Comparison of ENCODE assay signal across 8 cellular contexts in the genomic region with DNA sequence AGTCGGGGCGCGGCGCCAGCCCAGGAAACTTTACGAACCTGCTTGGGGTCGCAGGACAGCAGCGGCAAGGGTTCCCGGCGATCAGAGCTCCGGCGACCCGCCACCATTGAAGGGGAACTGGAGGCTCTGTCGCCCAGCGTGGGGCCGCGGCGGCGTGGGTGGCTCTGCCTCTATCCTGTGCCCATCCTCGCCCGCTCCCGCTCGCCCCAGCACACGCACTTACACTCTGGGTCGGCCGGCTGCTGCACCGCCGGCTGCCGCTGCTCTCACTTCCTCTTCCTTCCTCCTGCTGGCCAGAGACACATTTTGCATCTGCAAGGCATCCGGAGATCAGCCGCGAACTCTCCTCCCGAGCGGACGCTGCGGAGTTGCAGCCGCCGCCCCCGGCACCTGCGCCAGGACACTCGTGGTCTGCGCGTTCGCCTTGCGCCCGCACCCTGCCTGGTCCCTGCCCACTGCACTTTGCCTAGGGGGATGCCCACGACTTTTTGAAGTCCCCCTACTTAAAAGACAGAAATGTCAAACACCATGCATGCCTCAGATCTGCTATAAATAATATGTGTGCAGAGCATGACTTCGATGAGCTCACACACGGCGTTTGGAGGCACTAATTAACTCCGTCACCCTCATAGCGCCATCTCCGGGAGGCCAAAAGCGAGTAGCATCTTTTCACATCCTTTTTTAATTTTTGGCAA. TPM values are rescaled to one million over a fixed set of nuclear protein-coding genes. Genes with fewer than 3 reads are reported as not detected.
DNase-seq lines count a peak whose midpoint lies in the region; ATAC-seq and TF ChIP-seq lines count a peak whose summit lies in the region.

A gene with protein sequence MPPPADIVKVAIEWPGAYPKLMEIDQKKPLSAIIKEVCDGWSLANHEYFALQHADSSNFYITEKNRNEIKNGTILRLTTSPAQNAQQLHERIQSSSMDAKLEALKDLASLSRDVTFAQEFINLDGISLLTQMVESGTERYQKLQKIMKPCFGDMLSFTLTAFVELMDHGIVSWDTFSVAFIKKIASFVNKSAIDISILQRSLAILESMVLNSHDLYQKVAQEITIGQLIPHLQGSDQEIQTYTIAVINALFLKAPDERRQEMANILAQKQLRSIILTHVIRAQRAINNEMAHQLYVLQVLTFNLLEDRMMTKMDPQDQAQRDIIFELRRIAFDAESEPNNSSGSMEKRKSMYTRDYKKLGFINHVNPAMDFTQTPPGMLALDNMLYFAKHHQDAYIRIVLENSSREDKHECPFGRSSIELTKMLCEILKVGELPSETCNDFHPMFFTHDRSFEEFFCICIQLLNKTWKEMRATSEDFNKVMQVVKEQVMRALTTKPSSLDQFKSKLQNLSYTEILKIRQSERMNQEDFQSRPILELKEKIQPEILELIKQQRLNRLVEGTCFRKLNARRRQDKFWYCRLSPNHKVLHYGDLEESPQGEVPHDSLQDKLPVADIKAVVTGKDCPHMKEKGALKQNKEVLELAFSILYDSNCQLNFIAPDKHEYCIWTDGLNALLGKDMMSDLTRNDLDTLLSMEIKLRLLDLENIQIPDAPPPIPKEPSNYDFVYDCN (minus strand): TSS at position 228 of the 695 bp plus-strand sequence. CDS start 106,174 bp downstream, outside the sequence.

- TF ChIP-seq POLR2A in tibial nerve (IDR thresholded peaks at IDR 0.05): peak; percentile 44 to 67

- H3K27ac ChIP-seq in HUES64 (ENCODE audit: low read depth, low read length): peak within 1 kb of the TSS; percentile 47; the same call in 1 of the 2 replicates
- H3K27ac ChIP-seq in parathyroid adenoma: peak within 1 kb of the TSS; percentile 81
- H3K27ac ChIP-seq in tibial nerve: peak within 1 kb of the TSS; percentile 90 to 99 (median 96)

- H2AFZ ChIP-seq in parathyroid adenoma: peak within 1 kb of the TSS; percentile 100

- peak within 1 kb of the TSS; percentile 80 for H3K4me2 ChIP-seq in parathyroid adenoma (ENCODE audit: low read length)

- ATAC-seq in GM21360 (IDR thresholded peaks at IDR 0.05; ENCODE audit: unreplicated experiment) (peak; percentile 93), SK-N-SH treated with all-trans-retinoic acid at 6 μM for 48 hours (peak; percentile 86)
- ATAC-seq in activated naive CD4-positive, alpha-beta T cell treated with anti-CD3 and anti-CD28 coated beads, Interleukin-2, amount 50 U/mL, for 72 hours: peak; percentile 77 to 86

- TF ChIP-seq CTCF in parathyroid adenoma (IDR thresholded peaks at IDR 0.05) (peak; percentile 49), tibial nerve (IDR thresholded peaks at IDR 0.05) (peak; percentile 28 to 91 (median 43))

- under 1% methylated on average over 53 of the region's 53 CpGs for WGBS in HUES64
- WGBS in tibial nerve, 2 donors: 0% methylated on average over 42 to 52 of the region's 53 CpGs

- H3K4me1 ChIP-seq in HUES64 (ENCODE audit: insufficient read depth, low read length) (peaks cover 20% of the 10 kb centered on the region), parathyroid adenoma (peaks cover 8% of the 10 kb centered on the region), tibial nerve (peaks cover 0 to 43% (median 11%) of the 10 kb centered on the region in 4 donors)

- intact Hi-C loops in cardiac septum (cut with DNase I): loop anchor here (2.0 to 5.0 kb wide), 4 partner anchors 41 to 231 kb away; no protein-coding TSS in a partner anchor

- TF ChIP-seq EP300 in tibial nerve (IDR thresholded peaks at IDR 0.05): peak in 1 of 2 donors; percentile 91

- H3K9me3 Mint-ChIP-seq in activated naive CD4-positive, alpha-beta T cell treated with anti-CD3 and anti-CD28 coated beads, Interleukin-2, amount 50 U/mL, for 72 hours: peaks cover 0 to 5% of the 10 kb centered on the region in 2 donors

- DNase-seq in COR-L47 (lab: John Stamatoyannopoulos, UW): peak; percentile 46
- peak; percentile 76 to 79 for DNase-seq in activated naive CD4-positive, alpha-beta T cell treated with anti-CD3 and anti-CD28 coated beads, Interleukin-2, amount 50 U/mL, for 72 hours (ENCODE audit: low spot score in 2 of 2)
- peak; percentile 92 for DNase-seq in cardiac septum (ENCODE audit: low spot score)
- DNase-seq in tibial nerve (ENCODE audit: low spot score in 2 of 2): peak; percentile 58 to 59

- no peaks in the 10 kb centered on the region for H3K79me2 ChIP-seq in parathyroid adenoma

- peaks cover 27% of the 10 kb centered on the region for H3K27me3 ChIP-seq in HUES64 (ENCODE audit: insufficient read depth, low read length)
- H3K27me3 ChIP-seq in parathyroid adenoma (ENCODE audit: control insufficient read depth, insufficient read depth, low read length): no peaks in the 10 kb centered on the region
- H3K27me3 ChIP-seq in tibial nerve: no peaks in the 10 kb centered on the region

- H3K36me3 ChIP-seq in HUES64 (ENCODE audit: insufficient read depth, low read length) (no peaks in the 10 kb centered on the region), parathyroid adenoma (ENCODE audit: control insufficient read depth, insufficient read depth, low read length) (no peaks in the 10 kb centered on the region), tibial nerve (no peaks in the 10 kb centered on the region)

- peak within 1 kb of the TSS; percentile 97 for H3K27ac Mint-ChIP-seq in activated naive CD4-positive, alpha-beta T cell treated with anti-CD3 and anti-CD28 coated beads, Interleukin-2, amount 50 U/mL, for 72 hours

- H3K9me3 ChIP-seq in HUES64 (ENCODE audit: insufficient read depth, low read depth, low read length) (no peaks in the 10 kb centered on the region), parathyroid adenoma (ENCODE audit: control insufficient read depth, low read length) (no peaks in the 10 kb centered on the region), tibial nerve (peaks cover 0 to 4% (median 0%) of the 10 kb centered on the region in 4 donors)

- H3K9ac ChIP-seq in HUES64 (ENCODE audit: low read depth, low read length) (peak within 1 kb of the TSS; percentile 62), parathyroid adenoma (peak within 1 kb of the TSS; percentile 55)

- H3K4me3 ChIP-seq in HUES64 (ENCODE audit: low read length): peak within 1 kb of the TSS; percentile 73
- H3K4me3 ChIP-seq in parathyroid adenoma (ENCODE audit: low read depth, low read length): peak within 1 kb of the TSS; percentile 59
- H3K4me3 ChIP-seq in tibial nerve: peak within 1 kb of the TSS; percentile 80 to 97 (median 85)

- peaks cover 12 to 44% of the 10 kb centered on the region in 2 donors for H3K36me3 Mint-ChIP-seq in activated naive CD4-positive, alpha-beta T cell treated with anti-CD3 and anti-CD28 coated beads, Interleukin-2, amount 50 U/mL, for 72 hours

TF ChIP-seq in SK-N-SH treated with all-trans-retinoic acid at 6 μM for 48 hours, 23 proteins besides CTCF, POLR2A, EP300 and RAD21:
- no peak for TF ChIP-seq RARB (CRISPR knock-in tag; IDR thresholded peaks at IDR 0.05)
- peak; percentile 54; the same call in 1 of the 2 replicates for TF ChIP-seq SNAI2 (CRISPR knock-in tag; IDR thresholded peaks at IDR 0.05)
- TF ChIP-seq TCF4 (CRISPR knock-in tag; IDR thresholded peaks at IDR 0.05; ENCODE audit: borderline replicate concordance): 0 out of 2 replicates have a peak, but pooled peaks have one; percentile 28
- no peak for TF ChIP-seq ZFP3 (CRISPR knock-in tag; IDR thresholded peaks at IDR 0.05)
- TF ChIP-seq ZNF8 (CRISPR knock-in tag; IDR thresholded peaks at IDR 0.05): no peak
- TF ChIP-seq, protein P1, sequence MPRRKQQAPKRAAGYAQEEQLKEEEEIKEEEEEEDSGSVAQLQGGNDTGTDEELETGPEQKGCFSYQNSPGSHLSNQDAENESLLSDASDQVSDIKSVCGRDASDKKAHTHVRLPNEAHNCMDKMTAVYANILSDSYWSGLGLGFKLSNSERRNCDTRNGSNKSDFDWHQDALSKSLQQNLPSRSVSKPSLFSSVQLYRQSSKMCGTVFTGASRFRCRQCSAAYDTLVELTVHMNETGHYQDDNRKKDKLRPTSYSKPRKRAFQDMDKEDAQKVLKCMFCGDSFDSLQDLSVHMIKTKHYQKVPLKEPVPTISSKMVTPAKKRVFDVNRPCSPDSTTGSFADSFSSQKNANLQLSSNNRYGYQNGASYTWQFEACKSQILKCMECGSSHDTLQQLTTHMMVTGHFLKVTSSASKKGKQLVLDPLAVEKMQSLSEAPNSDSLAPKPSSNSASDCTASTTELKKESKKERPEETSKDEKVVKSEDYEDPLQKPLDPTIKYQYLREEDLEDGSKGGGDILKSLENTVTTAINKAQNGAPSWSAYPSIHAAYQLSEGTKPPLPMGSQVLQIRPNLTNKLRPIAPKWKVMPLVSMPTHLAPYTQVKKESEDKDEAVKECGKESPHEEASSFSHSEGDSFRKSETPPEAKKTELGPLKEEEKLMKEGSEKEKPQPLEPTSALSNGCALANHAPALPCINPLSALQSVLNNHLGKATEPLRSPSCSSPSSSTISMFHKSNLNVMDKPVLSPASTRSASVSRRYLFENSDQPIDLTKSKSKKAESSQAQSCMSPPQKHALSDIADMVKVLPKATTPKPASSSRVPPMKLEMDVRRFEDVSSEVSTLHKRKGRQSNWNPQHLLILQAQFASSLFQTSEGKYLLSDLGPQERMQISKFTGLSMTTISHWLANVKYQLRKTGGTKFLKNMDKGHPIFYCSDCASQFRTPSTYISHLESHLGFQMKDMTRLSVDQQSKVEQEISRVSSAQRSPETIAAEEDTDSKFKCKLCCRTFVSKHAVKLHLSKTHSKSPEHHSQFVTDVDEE (CRISPR knock-in tag; IDR thresholded peaks at IDR 0.05): 0 out of 2 replicates have a peak, but pooled peaks have one; percentile 48

RNA-seq across cellular contexts. Expression of the gene that starts here (rescaled TPM):
- polyA plus RNA-seq in HUES64 (2013, experiment 1 of 2): 8.5 TPM
- polyA plus RNA-seq in HUES64 (2013, experiment 2 of 2): 10.8 TPM
- 100 to 1,000 TPM; 137 to 167 TPM for total RNA-seq in activated naive CD4-positive, alpha-beta T cell treated with anti-CD3 and anti-CD28 coated beads, Interleukin-2, amount 50 U/mL, for 72 hours
- 11.4 TPM for total RNA-seq in cardiac septum
- total RNA-seq in tibial nerve: 100 to 1,000 TPM; 196 to 328 (median 268) TPM

Comparison
In these comparisons a context has a peak if more than half of its experiments do, and no peak if none do; other contexts are left out.
1. Peak in every context shown above with its lines: DNase-seq, ATAC-seq, H3K4me3 ChIP-seq and H3K27ac ChIP-seq.
2. RNA of the gene that starts here (total RNA-seq): 196 to 328 TPM in tibial nerve and 137 to 167 TPM in activated naive CD4-positive, alpha-beta T cell treated with anti-CD3 and anti-CD28 coated beads, Interleukin-2, amount 50 U/mL, for 72 hours; 11.4 TPM in cardiac septum (single experiment); every median in the first group is over 10 times any median in the second.